In the genomic region with DNA sequence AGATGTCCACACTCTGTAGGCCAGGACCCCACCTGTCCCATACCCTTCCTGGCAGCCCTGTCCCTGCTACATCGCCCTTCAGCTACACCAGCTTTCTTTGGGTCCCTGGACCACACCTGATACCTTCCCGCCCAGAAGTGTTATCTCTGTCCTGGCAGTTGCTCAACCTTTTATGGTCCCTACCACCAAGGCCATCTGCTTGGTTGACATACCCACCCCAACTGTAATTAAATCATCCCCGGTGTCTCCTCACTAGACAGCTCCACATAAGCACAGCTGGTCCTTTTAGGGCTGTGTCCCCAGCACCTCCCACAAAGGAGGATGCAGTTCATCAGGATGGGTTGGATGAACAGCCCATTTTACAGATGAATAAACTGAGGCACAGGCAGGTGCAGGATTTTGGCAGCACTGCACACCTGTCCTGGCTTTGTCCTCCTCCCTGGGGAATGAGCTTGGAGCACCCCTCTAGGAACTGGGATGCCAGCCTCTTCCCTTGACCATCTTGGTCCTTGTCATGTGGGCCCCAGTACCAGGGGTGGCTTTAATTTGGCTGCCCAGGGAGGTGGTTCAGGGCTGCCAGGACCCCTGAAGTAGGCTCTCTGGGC, we compare ENCODE assay signal across 8 cellular contexts. TPM values are rescaled to one million over a fixed set of nuclear protein-coding genes. Genes with fewer than 3 reads are reported as not detected.
A peak's percentile ranks its signal among the peaks of the same experiment; 100 is the strongest.
DNase-seq lines count a peak whose midpoint lies in the region; FAIRE-seq and TF ChIP-seq lines count a peak whose summit lies in the region.
"Had no signal": no experiment of that assay in that cellular context is flagged by ENCODE, and none has a peak within 500 bp of the region (broad histone marks: within the 10 kb centered on the region; RNA-seq: fewer than 3 reads in every experiment).

No MANE protein-coding gene starts in this region.

- peak; percentile 97 for FAIRE-seq in bronchial epithelial cell (lab: Jason Lieb, UNC)

- H3K27me3 ChIP-seq in bronchial epithelial cell (ENCODE audit: control insufficient read depth, insufficient read depth, low read length) = no peaks in the 10 kb centered on the region
- H3K27me3 ChIP-seq: brain microvascular endothelial cell, thyroid gland had no signal

- DNase-seq in NCI-H69 (lab: John Stamatoyannopoulos, UW) (peak; percentile 26), bronchial epithelial cell (ENCODE audit: low read depth) (no peak), NCI-H1694 (lab: John Stamatoyannopoulos, UW) (no peak), AML-193 (lab: John Stamatoyannopoulos, UW) (no peak)
- DNase-seq: brain microvascular endothelial cell, mesendoderm, thyroid gland had no signal

- peaks cover 14% of the 10 kb centered on the region for H3K36me3 ChIP-seq in bronchial epithelial cell (ENCODE audit: control insufficient read depth, insufficient read depth, low read length)
- H3K36me3 ChIP-seq: prostate gland had no signal

- H3K4me3 ChIP-seq in bronchial epithelial cell (ENCODE audit: low read depth, low read length) = no peak overlapping the region
- H3K4me3 ChIP-seq: prostate gland, thyroid gland had no signal

- no peak for TF ChIP-seq CTCF in bronchial epithelial cell (IDR thresholded peaks at IDR 0.05; ENCODE audit: insufficient read depth, low read length, severe bottlenecking)

RNA-seq across cellular contexts. Expression of a gene that starts 12.9 kb away (rescaled TPM):
- 20.3 and 46.6 TPM in 2 replicates for total RNA-seq in bronchial epithelial cell

RNA-seq across cellular contexts. Expression of a gene that starts 14.4 kb away (rescaled TPM):
- 28.0 and 40.5 TPM in 2 replicates for total RNA-seq in bronchial epithelial cell

RNA-seq across cellular contexts. Expression of a gene that starts 19.2 kb away (rescaled TPM):
- 68.4 and 75.3 TPM in 2 replicates for total RNA-seq in bronchial epithelial cell

RNA-seq across cellular contexts. Expression of a gene that starts 19.2 kb away (rescaled TPM):
- total RNA-seq in bronchial epithelial cell = 32.1 and 35.2 TPM in 2 replicates

RNA-seq across cellular contexts. Expression of a gene that starts 28.3 kb away (rescaled TPM):
- total RNA-seq in bronchial epithelial cell = 0.51 and 1.3 TPM in 2 replicates
